ENCODE assay signal across 19 cellular contexts in the genomic region with DNA sequence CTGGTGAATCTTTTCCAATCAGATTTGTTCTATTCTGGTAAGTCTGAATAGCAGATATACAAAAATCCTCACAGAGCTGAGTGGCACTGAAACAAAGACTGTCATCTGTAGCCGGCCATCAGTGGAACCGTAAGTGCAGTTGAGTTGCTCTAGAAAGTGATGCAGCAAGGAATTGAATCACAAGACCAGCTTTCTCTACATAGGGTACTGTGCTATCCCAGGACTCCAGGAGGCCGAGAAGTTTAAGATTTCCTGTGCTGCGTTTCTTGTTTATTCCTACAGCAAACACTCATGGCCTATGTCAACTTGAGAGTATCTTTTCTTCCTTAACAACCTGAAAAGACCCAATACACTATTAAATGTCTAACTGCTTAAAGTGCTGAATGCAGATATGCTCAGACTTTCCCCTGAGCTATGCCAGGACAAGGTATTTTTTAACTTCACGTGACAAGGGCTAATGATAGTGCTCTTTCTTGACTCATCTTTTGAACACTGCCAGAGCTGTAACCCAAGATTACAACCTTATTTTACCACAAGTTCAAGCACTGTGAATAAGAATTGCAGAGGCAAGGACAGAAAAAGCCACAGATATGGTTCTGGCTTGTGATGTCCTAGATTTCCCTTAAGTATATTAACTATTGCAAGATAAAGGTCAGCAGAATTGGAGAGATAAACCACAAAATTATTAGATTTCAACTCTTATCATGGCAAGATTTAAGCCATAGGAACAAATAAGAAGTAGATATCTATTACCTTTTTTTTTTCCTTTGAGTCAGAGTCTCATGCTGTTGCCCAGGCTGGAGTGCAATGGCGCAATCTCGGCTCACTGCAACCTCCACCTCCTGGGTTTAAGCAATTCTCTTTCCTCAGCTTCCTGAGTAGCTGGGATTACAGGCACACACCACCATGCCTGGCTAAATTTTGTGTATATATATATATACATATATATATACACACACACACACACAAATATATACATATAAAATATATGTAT.
DNase-seq lines count a peak whose midpoint lies in the region; ATAC-seq and TF ChIP-seq lines count a peak whose summit lies in the region.
"Had no signal": no experiment of that assay in that cellular context is flagged by ENCODE, and none has a peak within 500 bp of the region (broad histone marks: within the 10 kb centered on the region; RNA-seq: fewer than 3 reads in every experiment).

No MANE protein-coding gene starts in this region.

- H3K36me3 Mint-ChIP-seq in HFFc6 (ENCODE audit: low read depth): no peaks in the 10 kb centered on the region
- no peaks in the 10 kb centered on the region for H3K36me3 Mint-ChIP-seq in progenitor cell of endocrine pancreas (ENCODE audit: insufficient read depth)
- H3K36me3 Mint-ChIP-seq: stimulated activated naive B cell treated with anti-CD40 and anti-IgM and Interleukin-4, amounts not matched to agents 10 μg/mL and 1 μg/mL and 100 μg/mL, for 72 hours had no signal

- peaks cover 2 to 5% (median 4%) of the 10 kb centered on the region in 3 donors for H3K4me1 ChIP-seq in skeletal muscle tissue (ENCODE audit: control insufficient read depth in 3 of 3, insufficient read depth in 3 of 3, low read length in 3 of 3)
- H3K4me1 ChIP-seq: right lobe of liver had no signal

- H3K9me3 ChIP-seq in skeletal muscle tissue (ENCODE audit: control insufficient read depth in 3 of 3, low read length in 3 of 3): no peaks in the 10 kb centered on the region
- H3K9me3 ChIP-seq: heart left ventricle, right lobe of liver had no signal

- H3K4me3 ChIP-seq in foreskin fibroblast (ENCODE audit: low read depth in 1 of 2, low read length in 2 of 2) (no peak overlapping the region), skeletal muscle tissue (ENCODE audit: low read length in 3 of 3) (no peak overlapping the region)
- H3K4me3 ChIP-seq: heart left ventricle, right lobe of liver had no signal

- H3K27me3 Mint-ChIP-seq in HFFc6 (ENCODE audit: insufficient read depth) (no peaks in the 10 kb centered on the region), progenitor cell of endocrine pancreas (no peaks in the 10 kb centered on the region)
- H3K27me3 Mint-ChIP-seq: stimulated activated naive B cell treated with anti-CD40 and anti-IgM and Interleukin-4, amounts not matched to agents 10 μg/mL and 1 μg/mL and 100 μg/mL, for 72 hours had no signal

- H3K27ac ChIP-seq in skeletal muscle tissue (ENCODE audit: low read depth, low read length): peak overlapping the region; percentile 76
- H3K27ac ChIP-seq: heart left ventricle, right lobe of liver, RWPE1 had no signal

- no peak for ATAC-seq in HG02571 (IDR thresholded peaks at IDR 0.05; ENCODE audit: unreplicated experiment)
- ATAC-seq: heart left ventricle; left colon; right lobe of liver; stimulated activated naive B cell treated with anti-CD40 and anti-IgM and Interleukin-4, amounts not matched to agents 10 μg/mL and 1 μg/mL and 100 μg/mL, for 72 hours had no signal

- H3K36me3 ChIP-seq in skeletal muscle tissue (ENCODE audit: control insufficient read depth in 3 of 3, insufficient read depth in 3 of 3, low read length in 3 of 3): no peaks in the 10 kb centered on the region
- H3K36me3 ChIP-seq: heart left ventricle, right lobe of liver had no signal

- TF ChIP-seq CTCF in HFFc6 (IDR thresholded peaks at IDR 0.05): no peak
- TF ChIP-seq CTCF in foreskin fibroblast (IDR thresholded peaks at IDR 0.05; ENCODE audit: low read depth, low read length): no peak
- no peak for TF ChIP-seq CTCF in progenitor cell of endocrine pancreas (IDR thresholded peaks at IDR 0.05; ENCODE audit: unreplicated experiment)

- H3K9me3 Mint-ChIP-seq in HFFc6 (no peaks in the 10 kb centered on the region), progenitor cell of endocrine pancreas (ENCODE audit: low read depth) (no peaks in the 10 kb centered on the region)
- H3K9me3 Mint-ChIP-seq: nephron; stimulated activated naive B cell treated with anti-CD40 and anti-IgM and Interleukin-4, amounts not matched to agents 10 μg/mL and 1 μg/mL and 100 μg/mL, for 72 hours had no signal

- H3K4me1 Mint-ChIP-seq in HFFc6 (ENCODE audit: low read depth): peaks cover 39% of the 10 kb centered on the region
- peaks cover 12% of the 10 kb centered on the region for H3K4me1 Mint-ChIP-seq in progenitor cell of endocrine pancreas (ENCODE audit: low read depth)
- H3K4me1 Mint-ChIP-seq: stimulated activated naive B cell treated with anti-CD40 and anti-IgM and Interleukin-4, amounts not matched to agents 10 μg/mL and 1 μg/mL and 100 μg/mL, for 72 hours had no signal

- peak overlapping the region; percentile 45 for H3K27ac Mint-ChIP-seq in HFFc6
- no peak overlapping the region for H3K27ac Mint-ChIP-seq in progenitor cell of endocrine pancreas
- H3K27ac Mint-ChIP-seq: nephron; stimulated activated naive B cell treated with anti-CD40 and anti-IgM and Interleukin-4, amounts not matched to agents 10 μg/mL and 1 μg/mL and 100 μg/mL, for 72 hours had no signal

- DNase-seq in HFFc6 (peak; percentile 55), amniotic epithelial cell (ENCODE audit: low read depth) (peak; percentile 100), foreskin fibroblast (peak; percentile 61), progenitor cell of endocrine pancreas (ENCODE audit: low spot score, unreplicated experiment) (no peak)
- no peak for DNase-seq in activated CD8-positive, alpha-beta memory T cell treated with anti-CD3 and anti-CD28 coated beads for 24 hours
- DNase-seq: activated CD4-positive, alpha-beta T cell treated with anti-CD3 and anti-CD28 coated beads for 4 hours; amniotic stem cell; COR-L47; effector CD4-positive, alpha-beta T cell; heart left ventricle; left colon; NCI-H2081; NCI-H748 treated with DMSO at 0.1 percent for 48 hours; right lobe of liver; stimulated activated naive B cell treated with anti-CD40 and anti-IgM and Interleukin-4, amounts not matched to agents 10 μg/mL and 1 μg/mL and 100 μg/mL, for 72 hours had no signal

- no peak overlapping the region for H3K9ac ChIP-seq in skeletal muscle tissue (ENCODE audit: low read depth in 1 of 3, low read length in 3 of 3)

- no peaks in the 10 kb centered on the region for H3K27me3 ChIP-seq in skeletal muscle tissue (ENCODE audit: control insufficient read depth in 3 of 3, insufficient read depth in 3 of 3, low read length in 3 of 3)
- H3K27me3 ChIP-seq: heart left ventricle, right lobe of liver had no signal

- H3K4me3 Mint-ChIP-seq in HFFc6 (no peak overlapping the region), progenitor cell of endocrine pancreas (ENCODE audit: low read depth) (no peak overlapping the region)
- H3K4me3 Mint-ChIP-seq: nephron; stimulated activated naive B cell treated with anti-CD40 and anti-IgM and Interleukin-4, amounts not matched to agents 10 μg/mL and 1 μg/mL and 100 μg/mL, for 72 hours had no signal

Comparison
In these comparisons a context has a peak if more than half of its experiments do, and no peak if none do; other contexts are left out.
1. DNase-seq: peak in HFFc6 (single experiment), amniotic epithelial cell (single experiment) and foreskin fibroblast (2 of 2); none in progenitor cell of endocrine pancreas (single experiment) and activated CD8-positive, alpha-beta memory T cell treated with anti-CD3 and anti-CD28 coated beads for 24 hours (single experiment).